Comparison of ENCODE assay signal across 1 cellular context in genomic region chr5:131634996-131635754, GRCh38.
TF ChIP-seq lines count a peak whose summit lies in the region.

Gene RAPGEF6 (minus strand): TSS chr5:131635229. CDS start chr5:131635030, 199 bp downstream.

TF ChIP-seq in GM12878, 131 proteins besides CTCF, POLR2A, EP300 and RAD21 (continued from another document and continues in another):
- peak; percentile 71; the same call in 1 of the 2 replicates for TF ChIP-seq ATF2 (IDR thresholded peaks at IDR 0.05; ENCODE audit: low read length)
- peak; percentile 95 for TF ChIP-seq GATAD2B (conservative IDR thresholded peaks at IDR 0.05; ENCODE audit: low read depth)
- peak; percentile 87; the same call in 1 of the 2 replicates for TF ChIP-seq PAX8 (IDR thresholded peaks at IDR 0.05)
- TF ChIP-seq IKZF1 (conservative IDR thresholded peaks at IDR 0.05) = peak; percentile 88
- peak; percentile 78 for TF ChIP-seq MAX (IDR thresholded peaks at IDR 0.05; ENCODE audit: low read depth, low read length)
- TF ChIP-seq SKIL (IDR thresholded peaks at IDR 0.05; ENCODE audit: low read depth, poor library complexity, severe bottlenecking) = peak; percentile 25
- peak; percentile 79 for TF ChIP-seq CBFB (IDR thresholded peaks at IDR 0.05; ENCODE audit: low read depth)
- peak; percentile 29; the same call in 1 of the 2 replicates for TF ChIP-seq IRF4 (IDR thresholded peaks at IDR 0.05; ENCODE audit: low read depth, low read length)
- peak; percentile 8; the same call in 1 of the 2 replicates for TF ChIP-seq SMC3 (IDR thresholded peaks at IDR 0.05; ENCODE audit: borderline replicate concordance, low read length)
- no peak for TF ChIP-seq NR2C2 (IDR thresholded peaks at IDR 0.05; ENCODE audit: borderline replicate concordance, control insufficient read depth, insufficient read length, low read depth)
- no peak for TF ChIP-seq MYB (IDR thresholded peaks at IDR 0.05; ENCODE audit: borderline replicate concordance, low read depth, low read length)
- 0 out of 2 replicates have a peak, but pooled peaks have one; percentile 13 for TF ChIP-seq ZNF592 (IDR thresholded peaks at IDR 0.05)
- TF ChIP-seq JUNB (IDR thresholded peaks at IDR 0.05) = peak; percentile 19; the same call in 1 of the 2 replicates
- no peak for TF ChIP-seq YBX1 (IDR thresholded peaks at IDR 0.05)
- TF ChIP-seq KLF5 (IDR thresholded peaks at IDR 0.05; ENCODE audit: partially characterized antibody) = no peak
- no peak for TF ChIP-seq MYC (IDR thresholded peaks at IDR 0.05; ENCODE audit: insufficient read depth, insufficient read length, insufficient replicate concordance, low read length, severe bottlenecking)
- TF ChIP-seq ETV6 (conservative IDR thresholded peaks at IDR 0.05 in 1 of 2, IDR thresholded peaks at IDR 0.05 in 1 of 2; ENCODE audit: borderline replicate concordance in 1 of 2, low read depth in 1 of 2) = peak in 1 of 2 experiments; percentile 78; a peak in 2 of 4 replicates
- no peak for TF ChIP-seq HSF1 (IDR thresholded peaks at IDR 0.05; ENCODE audit: low read depth, low read length)
- peak; percentile 31; the same call in 1 of the 2 replicates for TF ChIP-seq ZBED1 (IDR thresholded peaks at IDR 0.05; ENCODE audit: borderline replicate concordance)
- no peak for TF ChIP-seq HDAC6 (IDR thresholded peaks at IDR 0.05; ENCODE audit: unreplicated experiment)
- peak; percentile 98 for TF ChIP-seq BACH1 (IDR thresholded peaks at IDR 0.05; ENCODE audit: borderline replicate concordance)
- no peak for TF ChIP-seq PBX3 (IDR thresholded peaks at IDR 0.05; ENCODE audit: insufficient replicate concordance, low read depth, low read length)
- no peak for TF ChIP-seq SMAD1 (IDR thresholded peaks at IDR 0.05; ENCODE audit: low read depth, partially characterized antibody)
- peak; percentile 57 for TF ChIP-seq DPF2 (IDR thresholded peaks at IDR 0.05)
- peak; percentile 65 to 72 for TF ChIP-seq IKZF2 (IDR thresholded peaks at IDR 0.05)
- TF ChIP-seq ZBTB33 (IDR thresholded peaks at IDR 0.05) = no peak
- TF ChIP-seq ZBTB40 (IDR thresholded peaks at IDR 0.05; ENCODE audit: borderline replicate concordance) = peak; percentile 82; the same call in 1 of the 2 replicates
- peak; percentile 84 for TF ChIP-seq EED (IDR thresholded peaks at IDR 0.05; ENCODE audit: low read depth)
- TF ChIP-seq ZNF217 (IDR thresholded peaks at IDR 0.05) = 0 out of 2 replicates have a peak, but pooled peaks have one; percentile 4
- peak; percentile 69; the same call in 1 of the 2 replicates for TF ChIP-seq GABPA (IDR thresholded peaks at IDR 0.05; ENCODE audit: low read depth)
- peak; percentile 84 for TF ChIP-seq NRF1 (conservative IDR thresholded peaks at IDR 0.05; ENCODE audit: low read depth, low read length)
- peak; percentile 30 for TF ChIP-seq RELA (IDR thresholded peaks at IDR 0.05; ENCODE audit: borderline replicate concordance, partially characterized antibody)
- no peak for TF ChIP-seq E2F8 (IDR thresholded peaks at IDR 0.05; ENCODE audit: low read depth, partially characterized antibody)
- TF ChIP-seq RELB (IDR thresholded peaks at IDR 0.05; ENCODE audit: low read depth) = peak; percentile 69; the same call in 1 of the 2 replicates
- no peak for TF ChIP-seq STAT1 (conservative IDR thresholded peaks at IDR 0.05)
